In genomic region chr5:86360801-86361200, GRCh38 we compare ENCODE assay signal across 29 cellular contexts.
DNase-seq lines count a peak whose midpoint lies in the region; ATAC-seq and TF ChIP-seq lines count a peak whose summit lies in the region.
"Had no signal": no experiment of that assay in that cellular context is flagged by ENCODE, and none has a peak within 500 bp of the region (broad histone marks: within the 10 kb centered on the region; RNA-seq: fewer than 3 reads in every experiment).

No MANE protein-coding gene starts in this region.

- ATAC-seq in GM18868 (IDR thresholded peaks at IDR 0.05; ENCODE audit: unreplicated experiment) (peak; percentile 50), HG02798 (IDR thresholded peaks at IDR 0.05; ENCODE audit: poor library complexity, unreplicated experiment) (peak; percentile 35), HG03039 (IDR thresholded peaks at IDR 0.05; ENCODE audit: unreplicated experiment) (peak; percentile 49), PC-3 (no peak), HG03135 (IDR thresholded peaks at IDR 0.05; ENCODE audit: unreplicated experiment) (no peak)

- H3K27me3 ChIP-seq in PC-3 (ENCODE audit: low read length) (no peaks in the 10 kb centered on the region), SJCRH30 (no peaks in the 10 kb centered on the region)
- H3K27me3 ChIP-seq: BLaER1 treated with 17β-estradiol and CSF1 and Interleukin-3, amounts not matched to agents 10 nM and 100 nM had no signal

- H3K27ac ChIP-seq in PC-3 (ENCODE audit: low read length) (no peak overlapping the region), SJCRH30 (no peak overlapping the region)
- H3K27ac ChIP-seq: BLaER1 treated with 17β-estradiol and CSF1 and Interleukin-3, amounts not matched to agents 10 nM and 100 nM had no signal

- H3K36me3 ChIP-seq in PC-3 (ENCODE audit: low read depth, low read length) = no peaks in the 10 kb centered on the region
- no peaks in the 10 kb centered on the region for H3K36me3 ChIP-seq in SJCRH30
- H3K36me3 ChIP-seq: BLaER1 treated with 17β-estradiol and CSF1 and Interleukin-3, amounts not matched to agents 10 nM and 100 nM; HAP-1 had no signal

- no peaks in the 10 kb centered on the region for H3K79me2 ChIP-seq in PC-3 (ENCODE audit: low read length)

- intact Hi-C loops in PC-3 (cut with micrococcal nuclease) = no loop called here

- H3K9me2 ChIP-seq in PC-3 (replicated peaks; ENCODE audit: low read length) = no peaks in the 10 kb centered on the region

- H3K4me2 ChIP-seq in PC-3 (ENCODE audit: low read length) = no peak overlapping the region
- H3K4me2 ChIP-seq: BLaER1 treated with 17β-estradiol and CSF1 and Interleukin-3, amounts not matched to agents 10 nM and 100 nM had no signal

- no peaks in the 10 kb centered on the region for H3F3A ChIP-seq in PC-3 (ENCODE audit: low read length, unreplicated experiment)

- no peak for TF ChIP-seq CTCF in PC-3 (conservative IDR thresholded peaks at IDR 0.05; ENCODE audit: low read depth, low read length)

- BruUV-seq in PC-3 (replicated peaks; lab: Mats Ljungman, UMichigan) = no TSS peak

- H3K4me1 ChIP-seq in PC-3 (ENCODE audit: insufficient read depth, low read length) (no peaks in the 10 kb centered on the region), SJCRH30 (no peaks in the 10 kb centered on the region)
- H3K4me1 ChIP-seq: BLaER1 treated with 17β-estradiol and CSF1 and Interleukin-3, amounts not matched to agents 10 nM and 100 nM; Caco-2; HAP-1 had no signal

- CTCF ChIA-PET in PC-3 (lab: Charles Lee) = no interaction called here

- H3K9me3 ChIP-seq in PC-3 (ENCODE audit: low read length) (no peaks in the 10 kb centered on the region), SJCRH30 (replicated peaks) (no peaks in the 10 kb centered on the region)
- H3K9me3 ChIP-seq: BLaER1 treated with 17β-estradiol and CSF1 and Interleukin-3, amounts not matched to agents 10 nM and 100 nM; Caco-2; HAP-1 had no signal

- H3K9ac ChIP-seq in PC-3 (ENCODE audit: low read length) = no peak overlapping the region
- H3K9ac ChIP-seq: BLaER1 treated with 17β-estradiol and CSF1 and Interleukin-3, amounts not matched to agents 10 nM and 100 nM had no signal

- H2AFZ ChIP-seq in PC-3 (ENCODE audit: low read length) = no peak overlapping the region

- H3K4me3 ChIP-seq in PC-3 (ENCODE audit: low read length) (no peak overlapping the region), SJCRH30 (no peak overlapping the region)
- H3K4me3 ChIP-seq: BLaER1 treated with 17β-estradiol and CSF1 and Interleukin-3, amounts not matched to agents 10 nM and 100 nM; HAP-1 had no signal

- no peaks in the 10 kb centered on the region for H4K20me1 ChIP-seq in PC-3 (ENCODE audit: low read length)
- H4K20me1 ChIP-seq: BLaER1 treated with 17β-estradiol and CSF1 and Interleukin-3, amounts not matched to agents 10 nM and 100 nM had no signal

- peak; percentile 16 for DNase-seq in PC-3
- DNase-seq in activated T-cell treated with anti-CD3 and anti-CD28 coated beads, Interleukin-2, amount 50 U/mL, for 48 hours = no peak
- DNase-seq in SHP77 treated with DMSO at 0.1 percent for 48 hours (lab: John Stamatoyannopoulos, UW) = no peak
- no peak for DNase-seq in SJCRH30
- DNase-seq: AML-193; Caco-2; CD4-positive, alpha-beta memory T cell; DMS 273 treated with DMSO at 0.1 percent for 48 hours; DMS79; EL; GDM1; GOT3; HFFc6; IMR-90; KG1; MM.1S; NCI-H2029; NCI-H446; NCI-H524 treated with DMSO at 0.1 percent for 48 hours; NCI-H774; Right ventricle myocardium superior; RPMI8226; T-helper 1 cell had no signal

- POLR2A ChIA-PET in PC-3 (lab: Charles Lee; ENCODE audit: unreplicated experiment) = no interaction called here

Comparison
In these comparisons a context has a peak if more than half of its experiments do, and no peak if none do; other contexts are left out.
1. ATAC-seq: peak in GM18868 (single experiment), HG02798 (single experiment) and HG03039 (single experiment); none in PC-3 (single experiment) and HG03135 (single experiment).